Comparison of ENCODE assay signal across 21 cellular contexts in the genomic region with DNA sequence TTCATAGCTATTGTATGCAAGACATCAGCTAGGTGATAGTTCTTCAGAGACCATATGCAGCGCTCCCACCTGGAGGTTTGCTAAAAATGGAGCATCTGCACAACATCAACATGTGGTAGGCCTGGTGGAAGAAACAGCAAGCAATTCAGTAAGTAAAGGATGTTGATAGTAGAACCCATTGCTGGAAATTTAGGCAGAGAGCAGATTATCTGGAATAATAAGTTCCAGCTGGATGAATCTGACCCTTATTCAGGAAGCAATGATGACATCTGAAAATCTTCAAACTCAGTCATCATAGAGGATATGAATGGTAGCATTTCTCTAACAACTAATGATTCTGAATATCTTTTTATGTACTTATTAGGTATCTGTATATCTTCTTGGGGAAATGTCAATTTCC.
"Had no signal": no experiment of that assay in that cellular context is flagged by ENCODE, and none has a peak within 500 bp of the region (broad histone marks: within the 10 kb centered on the region; RNA-seq: fewer than 3 reads in every experiment).

No MANE protein-coding gene starts in this region.

- H3K36me3 Mint-ChIP-seq: naive thymus-derived CD4-positive, alpha-beta T cell; stimulated activated memory B cell treated with anti-CD40 and anti-IgM and Interleukin-4, amounts not matched to agents 10 μg/mL and 1 μg/mL and 100 μg/mL, for 72 hours had no signal

- H3K4me3 Mint-ChIP-seq: dendritic cell treated with granulocyte-macrophage colony-stimulating factor and Interleukin-4, amounts not matched to agents 40 ng/mL and 50 ng/mL, for 4 days; effector memory CD8-positive, alpha-beta T cell; naive thymus-derived CD4-positive, alpha-beta T cell; nephron progenitor cell; stimulated activated memory B cell treated with anti-CD40 and anti-IgM and Interleukin-4, amounts not matched to agents 10 μg/mL and 1 μg/mL and 100 μg/mL, for 72 hours; stimulated activated naive CD8-positive, alpha-beta T cell treated with anti-CD3 and anti-CD28 coated beads, Interleukin-15, Interleukin-2, amounts not matched to agents 100 ng/mL and 50 ng/mL, for 24 hours had no signal

- H3K4me1 ChIP-seq: foreskin keratinocyte, parathyroid adenoma, tibial artery, uterus had no signal

- H3K9me3 Mint-ChIP-seq: nephron progenitor cell had no signal

- H3K27me3 ChIP-seq: esophagus muscularis mucosa, foreskin keratinocyte, spleen, tibial artery, upper lobe of left lung, uterus had no signal

- ATAC-seq: effector memory CD8-positive, alpha-beta T cell; foreskin keratinocyte; naive thymus-derived CD4-positive, alpha-beta T cell; sciatic nerve; stimulated activated memory B cell treated with anti-CD40 and anti-IgM and Interleukin-4, amounts not matched to agents 10 μg/mL and 1 μg/mL and 100 μg/mL, for 72 hours had no signal

- H3K27ac ChIP-seq: epithelial cell of prostate, esophagus muscularis mucosa, foreskin keratinocyte, parathyroid adenoma, spleen, tibial artery, upper lobe of left lung, uterus had no signal

- H2AFZ ChIP-seq: parathyroid adenoma had no signal

- H3K27me3 Mint-ChIP-seq: dendritic cell treated with granulocyte-macrophage colony-stimulating factor and Interleukin-4, amounts not matched to agents 40 ng/mL and 50 ng/mL, for 4 days; effector memory CD8-positive, alpha-beta T cell; naive thymus-derived CD4-positive, alpha-beta T cell; stimulated activated memory B cell treated with anti-CD40 and anti-IgM and Interleukin-4, amounts not matched to agents 10 μg/mL and 1 μg/mL and 100 μg/mL, for 72 hours; stimulated activated naive CD8-positive, alpha-beta T cell treated with anti-CD3 and anti-CD28 coated beads, Interleukin-15, Interleukin-2, amounts not matched to agents 100 ng/mL and 50 ng/mL, for 24 hours had no signal

- H3K9me3 ChIP-seq: esophagus muscularis mucosa, tibial artery, upper lobe of left lung, uterus had no signal

- H3K27ac Mint-ChIP-seq: dendritic cell treated with granulocyte-macrophage colony-stimulating factor and Interleukin-4, amounts not matched to agents 40 ng/mL and 50 ng/mL, for 4 days; effector memory CD8-positive, alpha-beta T cell; naive thymus-derived CD4-positive, alpha-beta T cell; nephron progenitor cell; stimulated activated memory B cell treated with anti-CD40 and anti-IgM and Interleukin-4, amounts not matched to agents 10 μg/mL and 1 μg/mL and 100 μg/mL, for 72 hours; stimulated activated naive CD8-positive, alpha-beta T cell treated with anti-CD3 and anti-CD28 coated beads, Interleukin-15, Interleukin-2, amounts not matched to agents 100 ng/mL and 50 ng/mL, for 24 hours had no signal

- H3K79me2 ChIP-seq: parathyroid adenoma had no signal

- DNase-seq: effector memory CD8-positive, alpha-beta T cell; foreskin keratinocyte; head of caudate nucleus; hippocampal formation; kidney glomerular epithelial cell; naive thymus-derived CD4-positive, alpha-beta T cell; nephron progenitor cell; spleen; stimulated activated CD4-positive, alpha-beta T cell treated with anti-CD3 and anti-CD28 coated beads, Interleukin-15, amount 100 ng/mL, for 24 hours; stimulated activated CD4-positive, alpha-beta T cell treated with anti-CD3 and anti-CD28 coated beads, Interleukin-1b, Interleukin-23, amount 100 ng/mL, for 48 hours; stimulated activated CD4-positive, alpha-beta T cell treated with anti-CD3 and anti-CD28 coated beads, Interleukin-4, amount 100 ng/mL, for 24 hours; tibial artery; upper lobe of left lung; uterus had no signal

- H3K36me3 ChIP-seq: esophagus muscularis mucosa, spleen, tibial artery, upper lobe of left lung, uterus had no signal

- H3K4me1 Mint-ChIP-seq: naive thymus-derived CD4-positive, alpha-beta T cell; stimulated activated memory B cell treated with anti-CD40 and anti-IgM and Interleukin-4, amounts not matched to agents 10 μg/mL and 1 μg/mL and 100 μg/mL, for 72 hours had no signal

- H3K9ac ChIP-seq: parathyroid adenoma had no signal

- H3K4me3 ChIP-seq: esophagus muscularis mucosa, spleen, tibial artery, upper lobe of left lung, uterus had no signal
